Comparison of ENCODE assay signal across 1 cellular context in the genomic region with DNA sequence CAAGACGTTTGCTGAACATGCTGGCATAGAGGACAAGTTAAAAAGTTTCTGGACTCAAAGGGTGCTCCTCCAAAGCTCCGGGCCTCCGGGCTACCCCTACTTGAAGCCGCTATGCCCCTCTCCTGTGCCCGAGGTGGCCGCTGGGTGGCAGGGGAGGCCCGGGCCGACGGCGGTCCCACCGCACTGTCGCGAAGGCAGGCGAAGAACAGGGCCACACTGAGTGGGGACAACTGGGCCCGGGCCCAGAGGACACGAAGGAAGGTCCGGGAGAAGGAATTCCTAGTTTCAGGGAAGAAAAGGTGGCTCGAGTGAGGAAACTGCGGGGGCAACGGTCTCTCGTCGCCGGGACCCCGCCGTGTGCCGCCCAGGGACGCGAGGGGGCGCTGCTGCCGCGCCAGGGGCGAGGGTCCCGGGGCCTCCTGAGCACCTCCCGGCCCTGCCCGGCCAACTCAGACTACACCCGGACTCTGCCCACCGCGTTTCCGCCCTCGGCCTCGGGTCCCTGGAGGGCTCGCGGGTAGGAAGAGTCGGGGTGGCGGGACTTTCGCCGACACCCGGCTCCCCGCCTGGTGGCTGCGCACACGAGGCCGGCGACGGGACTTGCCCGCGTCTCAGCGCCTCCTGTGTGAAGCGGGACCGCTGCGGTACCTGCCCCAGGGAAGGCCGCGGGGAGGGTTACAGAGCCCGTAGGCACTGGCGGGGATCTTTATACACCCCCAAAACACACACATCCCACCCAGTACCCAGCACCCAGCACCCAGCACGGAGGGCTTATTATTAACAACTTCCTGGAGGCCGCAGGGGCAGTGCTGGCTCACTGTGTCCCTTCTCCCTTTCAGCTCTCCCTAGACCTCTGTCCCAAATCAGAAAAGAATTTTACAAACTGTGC.
A peak's percentile ranks its signal among the peaks of the same experiment; 100 is the strongest.
TF ChIP-seq lines count a peak whose summit lies in the region.

No MANE protein-coding gene starts in this region.

TF ChIP-seq in H1, 55 proteins besides CTCF, POLR2A, EP300 and RAD21 (continued from another document):
- no peak for TF ChIP-seq MAFK (IDR thresholded peaks at IDR 0.05; ENCODE audit: low read depth, low read length)
- TF ChIP-seq NRF1 (IDR thresholded peaks at IDR 0.05; ENCODE audit: low read depth, low read length): no peak
- peak; percentile 67; the same call in 1 of the 2 replicates for TF ChIP-seq KDM5A (IDR thresholded peaks at IDR 0.05; ENCODE audit: low read length)
- TF ChIP-seq, protein P1, sequence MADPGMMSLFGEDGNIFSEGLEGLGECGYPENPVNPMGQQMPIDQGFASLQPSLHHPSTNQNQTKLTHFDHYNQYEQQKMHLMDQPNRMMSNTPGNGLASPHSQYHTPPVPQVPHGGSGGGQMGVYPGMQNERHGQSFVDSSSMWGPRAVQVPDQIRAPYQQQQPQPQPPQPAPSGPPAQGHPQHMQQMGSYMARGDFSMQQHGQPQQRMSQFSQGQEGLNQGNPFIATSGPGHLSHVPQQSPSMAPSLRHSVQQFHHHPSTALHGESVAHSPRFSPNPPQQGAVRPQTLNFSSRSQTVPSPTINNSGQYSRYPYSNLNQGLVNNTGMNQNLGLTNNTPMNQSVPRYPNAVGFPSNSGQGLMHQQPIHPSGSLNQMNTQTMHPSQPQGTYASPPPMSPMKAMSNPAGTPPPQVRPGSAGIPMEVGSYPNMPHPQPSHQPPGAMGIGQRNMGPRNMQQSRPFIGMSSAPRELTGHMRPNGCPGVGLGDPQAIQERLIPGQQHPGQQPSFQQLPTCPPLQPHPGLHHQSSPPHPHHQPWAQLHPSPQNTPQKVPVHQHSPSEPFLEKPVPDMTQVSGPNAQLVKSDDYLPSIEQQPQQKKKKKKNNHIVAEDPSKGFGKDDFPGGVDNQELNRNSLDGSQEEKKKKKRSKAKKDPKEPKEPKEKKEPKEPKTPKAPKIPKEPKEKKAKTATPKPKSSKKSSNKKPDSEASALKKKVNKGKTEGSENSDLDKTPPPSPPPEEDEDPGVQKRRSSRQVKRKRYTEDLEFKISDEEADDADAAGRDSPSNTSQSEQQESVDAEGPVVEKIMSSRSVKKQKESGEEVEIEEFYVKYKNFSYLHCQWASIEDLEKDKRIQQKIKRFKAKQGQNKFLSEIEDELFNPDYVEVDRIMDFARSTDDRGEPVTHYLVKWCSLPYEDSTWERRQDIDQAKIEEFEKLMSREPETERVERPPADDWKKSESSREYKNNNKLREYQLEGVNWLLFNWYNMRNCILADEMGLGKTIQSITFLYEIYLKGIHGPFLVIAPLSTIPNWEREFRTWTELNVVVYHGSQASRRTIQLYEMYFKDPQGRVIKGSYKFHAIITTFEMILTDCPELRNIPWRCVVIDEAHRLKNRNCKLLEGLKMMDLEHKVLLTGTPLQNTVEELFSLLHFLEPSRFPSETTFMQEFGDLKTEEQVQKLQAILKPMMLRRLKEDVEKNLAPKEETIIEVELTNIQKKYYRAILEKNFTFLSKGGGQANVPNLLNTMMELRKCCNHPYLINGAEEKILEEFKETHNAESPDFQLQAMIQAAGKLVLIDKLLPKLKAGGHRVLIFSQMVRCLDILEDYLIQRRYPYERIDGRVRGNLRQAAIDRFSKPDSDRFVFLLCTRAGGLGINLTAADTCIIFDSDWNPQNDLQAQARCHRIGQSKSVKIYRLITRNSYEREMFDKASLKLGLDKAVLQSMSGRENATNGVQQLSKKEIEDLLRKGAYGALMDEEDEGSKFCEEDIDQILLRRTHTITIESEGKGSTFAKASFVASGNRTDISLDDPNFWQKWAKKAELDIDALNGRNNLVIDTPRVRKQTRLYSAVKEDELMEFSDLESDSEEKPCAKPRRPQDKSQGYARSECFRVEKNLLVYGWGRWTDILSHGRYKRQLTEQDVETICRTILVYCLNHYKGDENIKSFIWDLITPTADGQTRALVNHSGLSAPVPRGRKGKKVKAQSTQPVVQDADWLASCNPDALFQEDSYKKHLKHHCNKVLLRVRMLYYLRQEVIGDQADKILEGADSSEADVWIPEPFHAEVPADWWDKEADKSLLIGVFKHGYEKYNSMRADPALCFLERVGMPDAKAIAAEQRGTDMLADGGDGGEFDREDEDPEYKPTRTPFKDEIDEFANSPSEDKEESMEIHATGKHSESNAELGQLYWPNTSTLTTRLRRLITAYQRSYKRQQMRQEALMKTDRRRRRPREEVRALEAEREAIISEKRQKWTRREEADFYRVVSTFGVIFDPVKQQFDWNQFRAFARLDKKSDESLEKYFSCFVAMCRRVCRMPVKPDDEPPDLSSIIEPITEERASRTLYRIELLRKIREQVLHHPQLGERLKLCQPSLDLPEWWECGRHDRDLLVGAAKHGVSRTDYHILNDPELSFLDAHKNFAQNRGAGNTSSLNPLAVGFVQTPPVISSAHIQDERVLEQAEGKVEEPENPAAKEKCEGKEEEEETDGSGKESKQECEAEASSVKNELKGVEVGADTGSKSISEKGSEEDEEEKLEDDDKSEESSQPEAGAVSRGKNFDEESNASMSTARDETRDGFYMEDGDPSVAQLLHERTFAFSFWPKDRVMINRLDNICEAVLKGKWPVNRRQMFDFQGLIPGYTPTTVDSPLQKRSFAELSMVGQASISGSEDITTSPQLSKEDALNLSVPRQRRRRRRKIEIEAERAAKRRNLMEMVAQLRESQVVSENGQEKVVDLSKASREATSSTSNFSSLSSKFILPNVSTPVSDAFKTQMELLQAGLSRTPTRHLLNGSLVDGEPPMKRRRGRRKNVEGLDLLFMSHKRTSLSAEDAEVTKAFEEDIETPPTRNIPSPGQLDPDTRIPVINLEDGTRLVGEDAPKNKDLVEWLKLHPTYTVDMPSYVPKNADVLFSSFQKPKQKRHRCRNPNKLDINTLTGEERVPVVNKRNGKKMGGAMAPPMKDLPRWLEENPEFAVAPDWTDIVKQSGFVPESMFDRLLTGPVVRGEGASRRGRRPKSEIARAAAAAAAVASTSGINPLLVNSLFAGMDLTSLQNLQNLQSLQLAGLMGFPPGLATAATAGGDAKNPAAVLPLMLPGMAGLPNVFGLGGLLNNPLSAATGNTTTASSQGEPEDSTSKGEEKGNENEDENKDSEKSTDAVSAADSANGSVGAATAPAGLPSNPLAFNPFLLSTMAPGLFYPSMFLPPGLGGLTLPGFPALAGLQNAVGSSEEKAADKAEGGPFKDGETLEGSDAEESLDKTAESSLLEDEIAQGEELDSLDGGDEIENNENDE (IDR thresholded peaks at IDR 0.05; ENCODE audit: insufficient replicate concordance, low read length): no peak
- TF ChIP-seq CTBP2 (IDR thresholded peaks at IDR 0.05; ENCODE audit: borderline replicate concordance, insufficient read depth, insufficient read length, low read length): peak; percentile 60
- 0 out of 4 replicates have a peak, but pooled peaks have one; percentile 15 to 24 for TF ChIP-seq HDAC2 (IDR thresholded peaks at IDR 0.05; ENCODE audit: borderline replicate concordance in 1 of 2, low read depth in 2 of 2, low read length in 2 of 2)
- TF ChIP-seq SUZ12 (IDR thresholded peaks at IDR 0.05; ENCODE audit: low read length): peak; percentile 15; the same call in 1 of the 2 replicates
- no peak for TF ChIP-seq RFX5 (IDR thresholded peaks at IDR 0.05; ENCODE audit: borderline replicate concordance, low read depth, low read length)
- TF ChIP-seq, protein P2, sequence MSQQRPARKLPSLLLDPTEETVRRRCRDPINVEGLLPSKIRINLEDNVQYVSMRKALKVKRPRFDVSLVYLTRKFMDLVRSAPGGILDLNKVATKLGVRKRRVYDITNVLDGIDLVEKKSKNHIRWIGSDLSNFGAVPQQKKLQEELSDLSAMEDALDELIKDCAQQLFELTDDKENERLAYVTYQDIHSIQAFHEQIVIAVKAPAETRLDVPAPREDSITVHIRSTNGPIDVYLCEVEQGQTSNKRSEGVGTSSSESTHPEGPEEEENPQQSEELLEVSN (IDR thresholded peaks at IDR 0.05): peak; percentile 95
- TF ChIP-seq POLR2AphosphoS5 (IDR thresholded peaks at IDR 0.05; ENCODE audit: low read depth, low read length): 0 out of 2 replicates have a peak, but pooled peaks have one; percentile 44
- peak; percentile 30; the same call in 1 of the 2 replicates for TF ChIP-seq CREB1 (IDR thresholded peaks at IDR 0.05)
- TF ChIP-seq CHD2 (IDR thresholded peaks at IDR 0.05; ENCODE audit: low read length): no peak
- TF ChIP-seq YY1 (IDR thresholded peaks at IDR 0.05; ENCODE audit: low read depth, low read length): 0 out of 2 replicates have a peak, but pooled peaks have one; percentile 32
- TF ChIP-seq TAF7 (optimal IDR thresholded peaks at IDR 0.05; ENCODE audit: borderline replicate concordance, low read depth, low read length): peak; percentile 40
- peak; percentile 89 for TF ChIP-seq ASH2L (IDR thresholded peaks at IDR 0.05; ENCODE audit: low read length)
- TF ChIP-seq, protein P3, sequence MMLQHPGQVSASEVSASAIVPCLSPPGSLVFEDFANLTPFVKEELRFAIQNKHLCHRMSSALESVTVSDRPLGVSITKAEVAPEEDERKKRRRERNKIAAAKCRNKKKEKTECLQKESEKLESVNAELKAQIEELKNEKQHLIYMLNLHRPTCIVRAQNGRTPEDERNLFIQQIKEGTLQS (IDR thresholded peaks at IDR 0.05; ENCODE audit: insufficient read depth, low read depth, low read length): 0 out of 2 replicates have a peak, but pooled peaks have one; percentile 1
- TF ChIP-seq, protein P4, sequence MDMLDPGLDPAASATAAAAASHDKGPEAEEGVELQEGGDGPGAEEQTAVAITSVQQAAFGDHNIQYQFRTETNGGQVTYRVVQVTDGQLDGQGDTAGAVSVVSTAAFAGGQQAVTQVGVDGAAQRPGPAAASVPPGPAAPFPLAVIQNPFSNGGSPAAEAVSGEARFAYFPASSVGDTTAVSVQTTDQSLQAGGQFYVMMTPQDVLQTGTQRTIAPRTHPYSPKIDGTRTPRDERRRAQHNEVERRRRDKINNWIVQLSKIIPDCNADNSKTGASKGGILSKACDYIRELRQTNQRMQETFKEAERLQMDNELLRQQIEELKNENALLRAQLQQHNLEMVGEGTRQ (IDR thresholded peaks at IDR 0.05; ENCODE audit: low read length): 0 out of 2 replicates have a peak, but pooled peaks have one; percentile 9
- peak; percentile 81 for TF ChIP-seq KDM4A (IDR thresholded peaks at IDR 0.05; ENCODE audit: low read depth, low read length, severe bottlenecking)
- peak; percentile 38; the same call in 1 of the 2 replicates for TF ChIP-seq SP4 (IDR thresholded peaks at IDR 0.05; ENCODE audit: low read length)
- peak; percentile 67; the same call in 1 of the 2 replicates for TF ChIP-seq TAF1 (IDR thresholded peaks at IDR 0.05; ENCODE audit: low read depth, low read length)
- no peak for TF ChIP-seq CEBPB (IDR thresholded peaks at IDR 0.05; ENCODE audit: low read depth, low read length)
